In the genomic region with DNA sequence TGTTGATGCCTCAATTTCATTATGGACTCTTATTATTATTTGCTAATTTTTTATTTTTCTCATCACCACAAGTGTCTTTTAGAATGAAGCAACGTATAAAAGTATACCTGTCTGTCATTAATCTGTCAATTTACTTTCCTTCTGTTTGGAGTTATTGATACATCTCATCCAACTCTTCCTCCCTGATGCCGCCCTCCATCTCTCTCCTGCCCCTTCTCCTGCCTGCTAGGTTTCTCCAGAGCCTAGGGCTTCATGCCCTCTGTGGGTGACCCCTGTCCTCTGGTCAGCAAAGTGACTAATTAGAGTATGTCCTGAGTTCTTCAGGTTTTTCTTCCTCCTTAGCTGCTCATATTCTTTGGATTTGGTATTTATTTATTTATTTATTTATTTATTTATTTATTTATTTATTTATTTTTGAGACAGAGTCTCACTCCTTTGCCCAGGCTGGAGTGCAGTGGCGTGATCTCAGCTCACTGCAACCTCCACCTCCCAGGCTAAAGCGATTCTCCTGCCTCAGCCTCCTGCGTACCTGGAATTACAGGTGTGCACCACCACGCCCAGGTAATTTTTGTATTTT, we compare ENCODE assay signal across 1 cellular context.
TF ChIP-seq lines count a peak whose summit lies in the region.

No MANE protein-coding gene starts in this region.

TF ChIP-seq in HEK293, 187 proteins besides CTCF, POLR2A, EP300 and RAD21 (continued from another document):
- TF ChIP-seq ZNF518A (tag by site-specific recombination; conservative IDR thresholded peaks at IDR 0.05; ENCODE audit: low read depth) (peak; percentile 83), ZBTB17 (tag by site-specific recombination; IDR thresholded peaks at IDR 0.05) (no peak), ZFP69B (tag by site-specific recombination; IDR thresholded peaks at IDR 0.05) (no peak), ZNF600 (tag by site-specific recombination; IDR thresholded peaks at IDR 0.05) (no peak), ZNF658 (tag by site-specific recombination; IDR thresholded peaks at IDR 0.05) (no peak), ZNF202 (tag by site-specific recombination; IDR thresholded peaks at IDR 0.05; ENCODE audit: borderline replicate concordance) (peak; percentile 70; the same call in 1 of the 2 replicates), ZBTB8A (tag by site-specific recombination; IDR thresholded peaks at IDR 0.05) (peak; percentile 51; the same call in 1 of the 2 replicates), ZNF555 (tag by site-specific recombination; conservative IDR thresholded peaks at IDR 0.05) (peak; percentile 78), REST (tag by site-specific recombination; IDR thresholded peaks at IDR 0.05) (peak; percentile 62; the same call in 1 of the 2 replicates), ZBTB11 (tag by site-specific recombination; conservative IDR thresholded peaks at IDR 0.05; ENCODE audit: low read depth) (peak; percentile 63), ZNF521 (tag by site-specific recombination; IDR thresholded peaks at IDR 0.05) (no peak), ZNF664 (tag by site-specific recombination; IDR thresholded peaks at IDR 0.05) (peak; percentile 21; the same call in 1 of the 2 replicates), ZNF394 (tag by site-specific recombination; IDR thresholded peaks at IDR 0.05; ENCODE audit: borderline replicate concordance) (peak; percentile 83; the same call in 1 of the 2 replicates), ZNF560 (tag by site-specific recombination; IDR thresholded peaks at IDR 0.05; ENCODE audit: borderline replicate concordance) (peak; percentile 62; the same call in 1 of the 2 replicates), ZNF138 (tag by site-specific recombination; IDR thresholded peaks at IDR 0.05; ENCODE audit: borderline replicate concordance) (0 out of 2 replicates have a peak, but pooled peaks have one; percentile 7), SP7 (tag by site-specific recombination; IDR thresholded peaks at IDR 0.05) (no peak), ZNF426 (tag by site-specific recombination; IDR thresholded peaks at IDR 0.05) (peak; percentile 81), ZNF544 (tag by site-specific recombination; IDR thresholded peaks at IDR 0.05) (no peak)
- TF ChIP-seq, protein P1, sequence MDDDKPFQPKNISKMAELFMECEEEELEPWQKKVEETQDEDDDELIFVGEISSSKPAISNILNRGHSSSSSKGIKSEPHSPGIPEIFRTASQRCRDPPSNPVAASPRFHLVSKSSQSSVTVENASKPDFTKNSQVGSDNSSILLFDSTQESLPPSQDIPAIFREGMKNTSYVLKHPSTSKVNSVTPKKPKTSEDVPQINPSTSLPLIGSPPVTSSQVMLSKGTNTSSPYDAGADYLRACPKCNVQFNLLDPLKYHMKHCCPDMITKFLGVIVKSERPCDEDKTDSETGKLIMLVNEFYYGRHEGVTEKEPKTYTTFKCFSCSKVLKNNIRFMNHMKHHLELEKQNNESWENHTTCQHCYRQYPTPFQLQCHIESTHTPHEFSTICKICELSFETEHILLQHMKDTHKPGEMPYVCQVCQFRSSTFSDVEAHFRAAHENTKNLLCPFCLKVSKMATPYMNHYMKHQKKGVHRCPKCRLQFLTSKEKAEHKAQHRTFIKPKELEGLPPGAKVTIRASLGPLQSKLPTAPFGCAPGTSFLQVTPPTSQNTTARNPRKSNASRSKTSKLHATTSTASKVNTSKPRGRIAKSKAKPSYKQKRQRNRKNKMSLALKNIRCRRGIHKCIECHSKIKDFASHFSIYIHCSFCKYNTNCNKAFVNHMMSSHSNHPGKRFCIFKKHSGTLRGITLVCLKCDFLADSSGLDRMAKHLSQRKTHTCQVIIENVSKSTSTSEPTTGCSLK (tag by site-specific recombination; IDR thresholded peaks at IDR 0.05): no peak
- TF ChIP-seq, protein P2, sequence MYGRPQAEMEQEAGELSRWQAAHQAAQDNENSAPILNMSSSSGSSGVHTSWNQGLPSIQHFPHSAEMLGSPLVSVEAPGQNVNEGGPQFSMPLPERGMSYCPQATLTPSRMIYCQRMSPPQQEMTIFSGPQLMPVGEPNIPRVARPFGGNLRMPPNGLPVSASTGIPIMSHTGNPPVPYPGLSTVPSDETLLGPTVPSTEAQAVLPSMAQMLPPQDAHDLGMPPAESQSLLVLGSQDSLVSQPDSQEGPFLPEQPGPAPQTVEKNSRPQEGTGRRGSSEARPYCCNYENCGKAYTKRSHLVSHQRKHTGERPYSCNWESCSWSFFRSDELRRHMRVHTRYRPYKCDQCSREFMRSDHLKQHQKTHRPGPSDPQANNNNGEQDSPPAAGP (tag by site-specific recombination; IDR thresholded peaks at IDR 0.05): no peak
- TF ChIP-seq, protein P3, sequence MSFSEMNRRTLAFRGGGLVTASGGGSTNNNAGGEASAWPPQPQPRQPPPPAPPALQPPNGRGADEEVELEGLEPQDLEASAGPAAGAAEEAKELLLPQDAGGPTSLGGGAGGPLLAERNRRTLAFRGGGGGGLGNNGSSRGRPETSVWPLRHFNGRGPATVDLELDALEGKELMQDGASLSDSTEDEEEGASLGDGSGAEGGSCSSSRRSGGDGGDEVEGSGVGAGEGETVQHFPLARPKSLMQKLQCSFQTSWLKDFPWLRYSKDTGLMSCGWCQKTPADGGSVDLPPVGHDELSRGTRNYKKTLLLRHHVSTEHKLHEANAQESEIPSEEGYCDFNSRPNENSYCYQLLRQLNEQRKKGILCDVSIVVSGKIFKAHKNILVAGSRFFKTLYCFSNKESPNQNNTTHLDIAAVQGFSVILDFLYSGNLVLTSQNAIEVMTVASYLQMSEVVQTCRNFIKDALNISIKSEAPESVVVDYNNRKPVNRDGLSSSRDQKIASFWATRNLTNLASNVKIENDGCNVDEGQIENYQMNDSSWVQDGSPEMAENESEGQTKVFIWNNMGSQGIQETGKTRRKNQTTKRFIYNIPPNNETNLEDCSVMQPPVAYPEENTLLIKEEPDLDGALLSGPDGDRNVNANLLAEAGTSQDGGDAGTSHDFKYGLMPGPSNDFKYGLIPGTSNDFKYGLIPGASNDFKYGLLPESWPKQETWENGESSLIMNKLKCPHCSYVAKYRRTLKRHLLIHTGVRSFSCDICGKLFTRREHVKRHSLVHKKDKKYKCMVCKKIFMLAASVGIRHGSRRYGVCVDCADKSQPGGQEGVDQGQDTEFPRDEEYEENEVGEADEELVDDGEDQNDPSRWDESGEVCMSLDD (tag by site-specific recombination; IDR thresholded peaks at IDR 0.05): no peak
